ENCODE assay signal across 31 cellular contexts in the genomic region with DNA sequence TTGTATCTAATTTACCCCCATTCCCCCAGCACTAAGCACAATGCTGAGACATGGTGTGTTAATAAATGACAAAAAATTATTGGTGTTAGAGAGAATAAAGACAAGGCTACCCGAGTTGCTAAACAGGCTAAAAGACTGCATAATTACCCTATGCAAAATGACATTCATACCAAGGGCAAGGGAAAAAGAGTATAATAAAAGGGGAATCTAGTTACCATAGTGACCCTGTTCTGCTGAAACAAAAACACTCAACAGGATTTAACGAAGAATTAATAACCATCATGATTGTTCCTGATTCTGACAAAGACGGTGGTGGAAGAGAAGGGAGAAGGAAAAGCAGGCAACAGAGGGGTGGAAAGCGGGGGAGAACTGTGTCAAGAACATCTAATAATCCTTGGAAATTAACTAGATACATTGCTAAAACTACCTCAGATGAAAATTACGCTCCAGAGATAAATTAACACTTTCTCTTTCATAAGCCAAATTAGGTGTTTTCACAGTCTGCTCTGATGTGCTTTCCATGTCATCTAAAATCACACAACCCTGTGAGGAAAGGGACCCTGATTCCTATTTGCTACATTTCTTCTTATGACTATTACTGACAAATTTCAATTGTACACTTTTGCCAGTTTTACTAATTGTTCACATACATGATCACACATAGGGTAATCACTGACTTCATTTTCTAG. TPM values are rescaled to one million over a fixed set of nuclear protein-coding genes. Genes with fewer than 3 reads are reported as not detected.
DNase-seq lines count a peak whose midpoint lies in the region; ATAC-seq, FAIRE-seq and TF ChIP-seq lines count a peak whose summit lies in the region.
"Had no signal": no experiment of that assay in that cellular context is flagged by ENCODE, and none has a peak within 500 bp of the region (broad histone marks: within the 10 kb centered on the region; RNA-seq: fewer than 3 reads in every experiment).

No MANE protein-coding gene starts in this region.

- H3K4me2 ChIP-seq in K562 (ENCODE audit: insufficient read depth, low read length) (no peak overlapping the region), mammary epithelial cell (ENCODE audit: insufficient read depth, low read depth, low read length) (no peak overlapping the region)

- H3K36me3 ChIP-seq in K562 (ENCODE audit: control insufficient read depth, insufficient read depth, low read length) (no peaks in the 10 kb centered on the region), pancreas (no peaks in the 10 kb centered on the region), mammary epithelial cell (ENCODE audit: insufficient read depth, low read length) (no peaks in the 10 kb centered on the region)
- H3K36me3 ChIP-seq: ascending aorta, BE2C, right lobe of liver, vagina had no signal

- FAIRE-seq in GM12891 (lab: Jason Lieb, UNC) (peak; percentile 38), K562 (lab: Jason Lieb, UNC) (no peak), pancreas (lab: Jason Lieb, UNC) (no peak)
- FAIRE-seq: H54 had no signal

- TF ChIP-seq EP300 in K562 (IDR thresholded peaks at IDR 0.05; ENCODE audit: low read length): no peak

- in situ Hi-C loops in K562 (cut with MboI): no loop called here
- in situ Hi-C loops in mammary epithelial cell (cut with MboI; ENCODE audit: low sequenced_read_pairs in 2 of 2): no loop called here

- TF ChIP-seq CTCF in K562 (IDR thresholded peaks at IDR 0.05 in 2 of 3, conservative IDR thresholded peaks at IDR 0.05 in 1 of 3; ENCODE audit: insufficient read depth in 2 of 3, low read depth in 1 of 3, low read length in 3 of 3): no peak
- no peak for TF ChIP-seq CTCF in pancreas (IDR thresholded peaks at IDR 0.05)
- TF ChIP-seq CTCF in mammary epithelial cell (conservative IDR thresholded peaks at IDR 0.05 in 1 of 2, IDR thresholded peaks at IDR 0.05 in 1 of 2; ENCODE audit: extremely low read depth in 1 of 2, insufficient read depth in 1 of 2, low read depth in 1 of 2, low read length in 2 of 2): no peak

- BruUV-seq in K562 (replicated peaks; lab: Mats Ljungman, UMichigan): no TSS peak
- no TSS peak for BruUV-seq in mammary epithelial cell (replicated peaks; lab: Mats Ljungman, UMichigan)

- H3K9ac ChIP-seq in K562 (ENCODE audit: insufficient read depth in 1 of 2, low read depth in 2 of 2, low read length in 2 of 2) (no peak overlapping the region), mammary epithelial cell (ENCODE audit: insufficient read depth, low read length) (no peak overlapping the region)
- H3K9ac ChIP-seq: parathyroid adenoma had no signal

- intact Hi-C loops in K562 (cut with micrococcal nuclease): no loop called here
- intact Hi-C loops in pancreas (cut with DNase I): no loop called here
- intact Hi-C loops in mammary epithelial cell (cut with micrococcal nuclease): no loop called here

- peak; percentile 43 for ATAC-seq in GM19463 (IDR thresholded peaks at IDR 0.05; ENCODE audit: unreplicated experiment)
- ATAC-seq in HG03175 (IDR thresholded peaks at IDR 0.05; ENCODE audit: unreplicated experiment): peak; percentile 55
- no peak for ATAC-seq in K562
- ATAC-seq in pancreas: no peak
- ATAC-seq: activated T-helper 17 cell treated with anti-CD3 and anti-CD28 coated beads, Interleukin-2, amount 50 U/mL, for 72 hours; left ventricle myocardium superior; mucosa of descending colon; right lobe of liver; Right ventricle myocardium inferior; stimulated activated naive CD8-positive, alpha-beta T cell treated with anti-CD3 and anti-CD28 coated beads, Interleukin-15, Interleukin-2, amounts not matched to agents 100 U/mL and 50 U/mL, for 24 hours had no signal

- no peak overlapping the region for H3K27ac Mint-ChIP-seq in activated CD4-positive, alpha-beta memory T cell treated with anti-CD3 and anti-CD28 coated beads, Interleukin-2, amount 10 ng/mL, durations not matched to agents 7 days and 5 days
- H3K27ac Mint-ChIP-seq: activated naive CD4-positive, alpha-beta T cell treated with anti-CD3 and anti-CD28 coated beads, Interleukin-2, amount 50 U/mL, for 24 hours; activated T-helper 17 cell treated with anti-CD3 and anti-CD28 coated beads, Interleukin-2, amount 50 U/mL, for 72 hours; nephron progenitor cell; T-helper 2 cell treated with Interferon-gamma antibody and Interleukin-4, amounts not matched to agents 5 μg/mL and 100 μg/mL, for 36 hours had no signal

- peaks cover 14% of the 10 kb centered on the region for H3K27me3 Mint-ChIP-seq in activated CD4-positive, alpha-beta memory T cell treated with anti-CD3 and anti-CD28 coated beads, Interleukin-2, amount 10 ng/mL, durations not matched to agents 7 days and 5 days

- no peak overlapping the region for H3K4me3 Mint-ChIP-seq in activated CD4-positive, alpha-beta memory T cell treated with anti-CD3 and anti-CD28 coated beads, Interleukin-2, amount 10 ng/mL, durations not matched to agents 7 days and 5 days
- H3K4me3 Mint-ChIP-seq: activated naive CD4-positive, alpha-beta T cell treated with anti-CD3 and anti-CD28 coated beads, Interleukin-2, amount 50 U/mL, for 24 hours; activated T-helper 17 cell treated with anti-CD3 and anti-CD28 coated beads, Interleukin-2, amount 50 U/mL, for 72 hours; nephron progenitor cell; T-helper 2 cell treated with Interferon-gamma antibody and Interleukin-4, amounts not matched to agents 5 μg/mL and 100 μg/mL, for 36 hours had no signal

- dilution Hi-C loops in mammary epithelial cell (cut with HindIII; ENCODE audit: low sequenced_read_pairs): no loop called here

- TF ChIP-seq RAD21 in K562 (CRISPR knock-in tag; conservative IDR thresholded peaks at IDR 0.05 in 1 of 2, IDR thresholded peaks at IDR 0.05 in 1 of 2): no peak

- TF ChIP-seq POLR2A in GM12891 (IDR thresholded peaks at IDR 0.05; ENCODE audit: low read depth, low read length): no peak
- no peak for TF ChIP-seq POLR2A in K562 (conservative IDR thresholded peaks at IDR 0.05)

- H3K4me1 ChIP-seq in K562 (replicated peaks in 1 of 2; ENCODE audit: control insufficient read depth in 2 of 2, insufficient read depth in 2 of 2, low read length in 2 of 2): no peaks in the 10 kb centered on the region
- H3K4me1 ChIP-seq in pancreas: no peaks in the 10 kb centered on the region
- peaks cover 12% of the 10 kb centered on the region for H3K4me1 ChIP-seq in mammary epithelial cell (ENCODE audit: insufficient read depth, low read length)
- H3K4me1 ChIP-seq: ascending aorta, BE2C, parathyroid adenoma, right lobe of liver, vagina had no signal

- H3K9me3 Mint-ChIP-seq in activated CD4-positive, alpha-beta memory T cell treated with anti-CD3 and anti-CD28 coated beads, Interleukin-2, amount 10 ng/mL, durations not matched to agents 7 days and 5 days: no peaks in the 10 kb centered on the region
- H3K9me3 Mint-ChIP-seq: activated naive CD4-positive, alpha-beta T cell treated with anti-CD3 and anti-CD28 coated beads, Interleukin-2, amount 50 U/mL, for 24 hours; activated T-helper 17 cell treated with anti-CD3 and anti-CD28 coated beads, Interleukin-2, amount 50 U/mL, for 72 hours; nephron progenitor cell; T-helper 2 cell treated with Interferon-gamma antibody and Interleukin-4, amounts not matched to agents 5 μg/mL and 100 μg/mL, for 36 hours had no signal

- H4K20me1 ChIP-seq in K562 (replicated peaks; ENCODE audit: control insufficient read depth, insufficient read depth, low read length): no peaks in the 10 kb centered on the region
- no peaks in the 10 kb centered on the region for H4K20me1 ChIP-seq in mammary epithelial cell (ENCODE audit: insufficient read depth, low read length)

- H3K27me3 ChIP-seq in K562 (ENCODE audit: control insufficient read depth in 2 of 2, insufficient read depth in 2 of 2, low read length in 2 of 2): 0 out of 5 replicates have a peak, but pooled peaks cover 0 to 7% of the 10 kb centered on the region in 2 experiments
- no peaks in the 10 kb centered on the region for H3K27me3 ChIP-seq in pancreas
- H3K27me3 ChIP-seq in mammary epithelial cell (ENCODE audit: insufficient read depth, low read length): no peaks in the 10 kb centered on the region
- H3K27me3 ChIP-seq: ascending aorta, BE2C, right lobe of liver, vagina had no signal

- no peaks in the 10 kb centered on the region for H3K36me3 Mint-ChIP-seq in activated CD4-positive, alpha-beta memory T cell treated with anti-CD3 and anti-CD28 coated beads, Interleukin-2, amount 10 ng/mL, durations not matched to agents 7 days and 5 days (ENCODE audit: low read depth)
- H3K36me3 Mint-ChIP-seq: activated naive CD4-positive, alpha-beta T cell treated with anti-CD3 and anti-CD28 coated beads, Interleukin-2, amount 50 U/mL, for 24 hours had no signal

- no peak overlapping the region for H2AFZ ChIP-seq in K562 (ENCODE audit: low read depth, low read length)
- H2AFZ ChIP-seq in mammary epithelial cell (ENCODE audit: low read depth, low read length): no peak overlapping the region
- H2AFZ ChIP-seq: parathyroid adenoma had no signal

- H3K27ac ChIP-seq in K562 (ENCODE audit: extremely low read depth, low read depth, low read length): no peak overlapping the region
- no peak overlapping the region for H3K27ac ChIP-seq in pancreas
- no peak overlapping the region for H3K27ac ChIP-seq in mammary epithelial cell (ENCODE audit: insufficient read depth, low read depth, low read length)
- H3K27ac ChIP-seq: ascending aorta, parathyroid adenoma, right lobe of liver, vagina had no signal

- H3K9me3 ChIP-seq in K562 (replicated peaks; ENCODE audit: control insufficient read depth, insufficient read depth, low read depth, low read length): no peaks in the 10 kb centered on the region
- no peaks in the 10 kb centered on the region for H3K9me3 ChIP-seq in pancreas
- no peaks in the 10 kb centered on the region for H3K9me3 ChIP-seq in mammary epithelial cell (replicated peaks; ENCODE audit: insufficient read depth, low read length)
- H3K9me3 ChIP-seq: ascending aorta, BE2C, mucosa of descending colon, right lobe of liver, vagina had no signal

- no peaks in the 10 kb centered on the region for H3K79me2 ChIP-seq in K562 (ENCODE audit: control insufficient read depth, insufficient read depth, low read length)
- no peaks in the 10 kb centered on the region for H3K79me2 ChIP-seq in mammary epithelial cell (ENCODE audit: insufficient read depth, low read length)
- H3K79me2 ChIP-seq: parathyroid adenoma had no signal

- no peak overlapping the region for H3K4me3 ChIP-seq in K562
- H3K4me3 ChIP-seq in pancreas: no peak overlapping the region
- H3K4me3 ChIP-seq in mammary epithelial cell (replicated peaks in 1 of 3; ENCODE audit: insufficient read depth in 1 of 3, low read depth in 2 of 3, low read length in 3 of 3): no peak overlapping the region
- H3K4me3 ChIP-seq: ascending aorta, mucosa of descending colon, right lobe of liver, vagina had no signal

- under 1% methylated on average over 5 of the region's 5 CpGs for WGBS in K562 (ENCODE audit: insufficient coverage, low coverage, missing lambda C conversion rate)
- 55 to 65% methylated on average over 5 of the region's 5 CpGs for WGBS in pancreas, 2 donors
- WGBS in mammary epithelial cell (ENCODE audit: low coverage, missing lambda C conversion rate): 70% methylated on average over 5 of the region's 5 CpGs

- H3K9me1 ChIP-seq in K562 (ENCODE audit: control insufficient read depth, insufficient read depth, low read length): no peaks in the 10 kb centered on the region

- H3K4me1 Mint-ChIP-seq in activated CD4-positive, alpha-beta memory T cell treated with anti-CD3 and anti-CD28 coated beads, Interleukin-2, amount 10 ng/mL, durations not matched to agents 7 days and 5 days: no peaks in the 10 kb centered on the region
- H3K4me1 Mint-ChIP-seq: activated naive CD4-positive, alpha-beta T cell treated with anti-CD3 and anti-CD28 coated beads, Interleukin-2, amount 50 U/mL, for 24 hours; activated T-helper 17 cell treated with anti-CD3 and anti-CD28 coated beads, Interleukin-2, amount 50 U/mL, for 72 hours had no signal

- CTCF ChIA-PET in K562 (lab: Yijun Ruan, JAX; ENCODE audit: low intra/inter-chr PET ratio): no interaction called here
- CTCF ChIA-PET in activated CD4-positive, alpha-beta memory T cell treated with anti-CD3 and anti-CD28 coated beads, Interleukin-2, amount 10 ng/mL, durations not matched to agents 7 days and 5 days (lab: Charles Lee): no interaction called here
- CTCF ChIA-PET in mammary epithelial cell (lab: Charles Lee; ENCODE audit: low non-redundant PET): no interaction called here

- POLR2A ChIA-PET in K562 (lab: Yijun Ruan, JAX): no interaction called here
- POLR2A ChIA-PET in activated CD4-positive, alpha-beta memory T cell treated with anti-CD3 and anti-CD28 coated beads, Interleukin-2, amount 10 ng/mL, durations not matched to agents 7 days and 5 days (lab: Charles Lee): no interaction called here

- DNase-seq in GM12891 (ENCODE audit: insufficient read length, low spot score) (no peak), K562 (ENCODE audit: extremely low read depth in 1 of 4, low spot score in 3 of 4) (no peak), DMS 273 (lab: John Stamatoyannopoulos, UW; ENCODE audit: unreplicated experiment) (no peak), pancreas (no peak), mammary epithelial cell (no peak)
- DNase-seq in activated CD4-positive, alpha-beta memory T cell treated with anti-CD3 and anti-CD28 coated beads, Interleukin-2, amount 10 ng/mL, durations not matched to agents 7 days and 5 days: no peak
- DNase-seq: activated CD8-positive, alpha-beta memory T cell treated with anti-CD3 and anti-CD28 coated beads, Interleukin-2, amount 50 U/mL, for 48 hours; BE2C; central memory CD4-positive, alpha-beta T cell; dermis blood vessel endothelial cell; DMS79; islet precursor cell; left ventricle myocardium superior; mucosa of descending colon; MV-4-11; NCI-H1694 treated with DMSO at 0.1 percent for 48 hours; NCI-H774; nephron progenitor cell; right lobe of liver; stimulated activated CD4-positive, alpha-beta T cell treated with anti-CD3 and anti-CD28 coated beads, Interleukin-4, amount 100 ng/mL, for 4 hours; stimulated activated naive CD8-positive, alpha-beta T cell treated with anti-CD3 and anti-CD28 coated beads, Interleukin-15, Interleukin-2, amounts not matched to agents 100 U/mL and 50 U/mL, for 24 hours had no signal

RNA-seq across cellular contexts. Expression of a gene that starts 25.5 kb away (rescaled TPM):
- polyA plus RNA-seq in GM12891 (2012; ENCODE audit: low read depth, missing spikeins): not detected
- not detected in 2 replicates for total RNA-seq in K562 (2011; cell fraction: chromatin; rRNA removed; ENCODE audit: low replicate concordance)
- not detected in 2 replicates for total RNA-seq in K562 (2011; cell fraction: nucleolus; rRNA removed)
- not detected in 2 replicates for total RNA-seq in K562 (2011; cell fraction: nucleoplasm; rRNA removed)
- not detected in 2 replicates for total RNA-seq in K562 (2014; rRNA removed)
- total RNA-seq in K562 (2014; rRNA removed; fragmentation: Illumina TruSeq; extraction: Trizol): not detected in 2 replicates
- not detected in 2 replicates for total RNA-seq in K562 (2015; rRNA removed; fragmentation: Illumina TruSeq; extraction: Trizol)
- 0.53 and 0.92 TPM in 2 replicates for total RNA-seq in K562 (2021)
- not detected in 2 replicates for polyA plus RNA-seq in K562 (2011; rRNA removed)
- not detected in 2 replicates for polyA plus RNA-seq in K562 (2011; cell fraction: cytosol; rRNA removed)
- not detected in 2 replicates for polyA plus RNA-seq in K562 (2011; cell fraction: nucleus; rRNA removed)
- not detected in 2 replicates for polyA plus RNA-seq in K562 (2012)
- not detected in 2 replicates for polyA plus RNA-seq in K562 (2014; fragmentation: Illumina TruSeq; extraction: Trizol)
- polyA plus RNA-seq in K562 (2014; fragmentation: Nextera tagmentation; extraction: Ambion mirVana): not detected
- polyA plus RNA-seq in K562 (2014; rRNA removed): 0.17 TPM in 1 of 2 replicates, not detected in the other
- not detected in 2 replicates for polyA minus RNA-seq in K562 (2011; rRNA and poly(A)+ RNA removed)
- not detected in 2 replicates for polyA minus RNA-seq in K562 (2011; cell fraction: cytosol; rRNA and poly(A)+ RNA removed)
- polyA minus RNA-seq in K562 (2011; cell fraction: nucleus; rRNA and poly(A)+ RNA removed): not detected in 2 replicates
- not detected for total RNA-seq in activated CD4-positive, alpha-beta memory T cell treated with anti-CD3 and anti-CD28 coated beads, Interleukin-2, amount 10 ng/mL, durations not matched to agents 7 days and 5 days
- 100 to 1,000 TPM; 133 to 951 (median 228) TPM for total RNA-seq in pancreas
- 1,000 to 10,000 TPM; 1,639 to 9,933 TPM for polyA plus RNA-seq in pancreas
- not detected for total RNA-seq in mammary epithelial cell
- polyA plus RNA-seq in mammary epithelial cell: not detected
- polyA minus RNA-seq in mammary epithelial cell: not detected
- total RNA-seq: activated T-helper 17 cell treated with anti-CD3 and anti-CD28 coated beads, Interleukin-2, amount 50 U/mL, for 72 hours; dermis blood vessel endothelial cell; left ventricle myocardium superior; Right ventricle myocardium inferior; vagina had no signal

Comparison
In these comparisons a context has a peak if more than half of its experiments do, and no peak if none do; other contexts are left out.
1. ATAC-seq: peak in GM19463 (single experiment) and HG03175 (single experiment); none in K562 (single experiment) and pancreas (0 of 4).
2. RNA of a gene that starts 25.5 kb away (total RNA-seq): 133 to 951 TPM in pancreas; 0.53 to 0.92 TPM in K562, not detected in activated CD4-positive, alpha-beta memory T cell treated with anti-CD3 and anti-CD28 coated beads, Interleukin-2, amount 10 ng/mL, durations not matched to agents 7 days and 5 days and not detected in mammary epithelial cell; every median in the first group is over 10 times any median in the second.